ENCODE assay signal across 9 cellular contexts in the genomic region with DNA sequence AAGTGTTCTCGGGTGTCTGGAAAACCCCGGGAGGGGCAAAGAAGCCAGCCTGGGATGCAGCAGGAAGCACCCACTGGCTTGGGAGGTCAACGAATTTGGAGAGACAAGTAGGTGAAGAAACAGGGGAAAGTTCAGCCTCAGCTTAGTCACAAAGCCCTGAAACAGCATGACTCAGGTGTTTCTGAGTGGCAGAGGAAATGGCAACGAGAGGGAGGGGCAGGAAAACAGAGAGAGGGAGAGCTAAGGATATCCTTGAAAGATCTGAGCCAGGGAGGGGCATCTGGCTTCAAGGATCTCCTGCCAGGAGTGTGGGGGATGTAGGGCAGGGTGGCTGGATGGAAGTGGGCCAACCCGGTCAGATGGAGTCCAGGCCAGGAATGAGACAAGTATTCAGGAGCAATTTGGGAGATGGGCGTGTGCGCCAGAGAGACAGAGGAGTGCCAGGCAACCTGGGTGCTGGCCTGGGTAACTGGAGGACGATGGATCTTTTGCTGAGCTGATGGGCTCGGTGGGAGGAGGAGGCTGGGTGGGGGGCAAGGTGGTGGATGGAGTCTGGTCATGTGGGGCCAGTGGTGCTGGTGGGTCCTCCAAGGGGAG. TPM values are rescaled to one million over a fixed set of nuclear protein-coding genes. Genes with fewer than 3 reads are reported as not detected.
DNase-seq lines count a peak whose midpoint lies in the region; ATAC-seq and TF ChIP-seq lines count a peak whose summit lies in the region.
"Had no signal": no experiment of that assay in that cellular context is flagged by ENCODE, and none has a peak within 500 bp of the region (broad histone marks: within the 10 kb centered on the region; RNA-seq: fewer than 3 reads in every experiment).

No MANE protein-coding gene starts in this region.

- no peak for TF ChIP-seq CTCF in CD14-positive monocyte (IDR thresholded peaks at IDR 0.05)
- TF ChIP-seq CTCF in nephron (IDR thresholded peaks at IDR 0.05; ENCODE audit: unreplicated experiment in 3 of 3), result no peak

- no peaks in the 10 kb centered on the region for H3K9me3 Mint-ChIP-seq in CD14-positive monocyte
- no peaks in the 10 kb centered on the region for H3K9me3 Mint-ChIP-seq in nephron

- H3K27ac ChIP-seq in duodenal mucosa (ENCODE audit: low read depth, low read length), result peak overlapping the region; percentile 46

- no peak for ATAC-seq in HG03039 (IDR thresholded peaks at IDR 0.05; ENCODE audit: unreplicated experiment)
- no peak for ATAC-seq in GM21526 (IDR thresholded peaks at IDR 0.05; ENCODE audit: low FRiP score, unreplicated experiment)

- peak overlapping the region; percentile 52 to 85 for H3K4me3 Mint-ChIP-seq in CD14-positive monocyte
- H3K4me3 Mint-ChIP-seq in nephron, result no peak overlapping the region

- peaks cover 2 to 7% of the 10 kb centered on the region in 2 donors for H3K36me3 Mint-ChIP-seq in CD14-positive monocyte
- H3K36me3 Mint-ChIP-seq in nephron (ENCODE audit: low read depth), result no peaks in the 10 kb centered on the region

- DNase-seq in CD14-positive monocyte (ENCODE audit: low spot score) (peak; percentile 73), HT1080 (ENCODE audit: low read depth) (peak; percentile 98), SW 1271 (lab: John Stamatoyannopoulos, UW) (peak; percentile 70 to 90), T-helper 9 cell (no peak)

- intact Hi-C loops in CD14-positive monocyte (cut with micrococcal nuclease), result no loop called here

- H3K27ac Mint-ChIP-seq in CD14-positive monocyte, result peak overlapping the region; percentile 82 to 97 (median 95)
- H3K27ac Mint-ChIP-seq in nephron, result peak overlapping the region in 2 of 3 experiments; percentile 18 to 38

- peaks cover 48 to 52% of the 10 kb centered on the region in 2 donors for H3K4me1 ChIP-seq in duodenal mucosa (ENCODE audit: control insufficient read depth in 1 of 2, insufficient read depth in 2 of 2, low read length in 2 of 2)

- no peaks in the 10 kb centered on the region for H3K36me3 ChIP-seq in duodenal mucosa (ENCODE audit: control insufficient read depth in 1 of 2, insufficient read depth in 2 of 2, low read length in 2 of 2)

- H3K4me1 Mint-ChIP-seq in CD14-positive monocyte (peaks cover 46% of the 10 kb centered on the region), nephron (peaks cover 20% of the 10 kb centered on the region)

- no peak overlapping the region for H3K9ac ChIP-seq in duodenal mucosa (ENCODE audit: low read depth in 1 of 2, low read length in 2 of 2)

- H3K27me3 Mint-ChIP-seq in CD14-positive monocyte (ENCODE audit: low read depth in 3 of 3) (peaks cover 0 to 10% (median 2%) of the 10 kb centered on the region in 3 donors), nephron (ENCODE audit: low read depth) (peaks cover 16% of the 10 kb centered on the region)

- H3K27me3 ChIP-seq in duodenal mucosa (ENCODE audit: control insufficient read depth in 1 of 2, insufficient read depth in 2 of 2, low read length in 2 of 2), result no peaks in the 10 kb centered on the region

- H3K4me3 ChIP-seq in duodenal mucosa (ENCODE audit: low read depth in 1 of 2, low read length in 2 of 2), result no peak overlapping the region

- no peaks in the 10 kb centered on the region for H3K9me3 ChIP-seq in duodenal mucosa (ENCODE audit: control insufficient read depth in 1 of 2, low read length in 2 of 2)

RNA-seq across cellular contexts. Expression of a gene that starts 27.2 kb away (rescaled TPM):
- polyA plus RNA-seq in CD14-positive monocyte, result 10 to 100 TPM in 1 of 2 donors, 1 to 10 TPM in 1; 2.7 to 11.4 TPM
- 6.4 and 9.1 TPM in 2 replicates for total RNA-seq in HT1080 (2014; rRNA removed; shearing (Covaris generic))
- 2.0 and 2.4 TPM in 2 replicates for polyA plus RNA-seq in HT1080 (2015; cell fraction: cytosol; rRNA removed)
- 19.5 and 22.3 TPM in 2 replicates for polyA plus RNA-seq in HT1080 (2015; cell fraction: nucleus; rRNA removed)
- polyA plus RNA-seq: neural cell had no signal

RNA-seq across cellular contexts. Expression of a gene that starts 45.8 kb away (rescaled TPM):
- 1 to 10 TPM; 3.4 TPM for polyA plus RNA-seq in CD14-positive monocyte
- 30.1 and 37.3 TPM in 2 replicates for total RNA-seq in HT1080 (2014; rRNA removed; shearing (Covaris generic))
- polyA plus RNA-seq in HT1080 (2015; cell fraction: cytosol; rRNA removed), result 36.9 and 37.4 TPM in 2 replicates
- 36.3 and 39.1 TPM in 2 replicates for polyA plus RNA-seq in HT1080 (2015; cell fraction: nucleus; rRNA removed)

RNA-seq across cellular contexts. Expression of a gene that starts 57.5 kb away (rescaled TPM):
- 10 to 100 TPM; 14.6 to 17.1 TPM for polyA plus RNA-seq in CD14-positive monocyte
- 41.7 and 45.9 TPM in 2 replicates for total RNA-seq in HT1080 (2014; rRNA removed; shearing (Covaris generic))
- 50.5 and 57.4 TPM in 2 replicates for polyA plus RNA-seq in HT1080 (2015; cell fraction: cytosol; rRNA removed)
- polyA plus RNA-seq in HT1080 (2015; cell fraction: nucleus; rRNA removed), result 416 and 533 TPM in 2 replicates

Comparison
In these comparisons a context has a peak if more than half of its experiments do, and no peak if none do; other contexts are left out.
1. H3K4me3 Mint-ChIP-seq: peak in CD14-positive monocyte (2 of 2); none in nephron (0 of 3).